Comparison of ENCODE assay signal across 1 cellular context in genomic region chr1:94002046-94002787, GRCh38.
TF ChIP-seq lines count a peak whose summit lies in the region.

No MANE protein-coding gene starts in this region.

TF ChIP-seq in GM23338, 12 proteins besides CTCF, POLR2A, EP300 and RAD21 (continued from another document):
- TF ChIP-seq, protein P1, sequence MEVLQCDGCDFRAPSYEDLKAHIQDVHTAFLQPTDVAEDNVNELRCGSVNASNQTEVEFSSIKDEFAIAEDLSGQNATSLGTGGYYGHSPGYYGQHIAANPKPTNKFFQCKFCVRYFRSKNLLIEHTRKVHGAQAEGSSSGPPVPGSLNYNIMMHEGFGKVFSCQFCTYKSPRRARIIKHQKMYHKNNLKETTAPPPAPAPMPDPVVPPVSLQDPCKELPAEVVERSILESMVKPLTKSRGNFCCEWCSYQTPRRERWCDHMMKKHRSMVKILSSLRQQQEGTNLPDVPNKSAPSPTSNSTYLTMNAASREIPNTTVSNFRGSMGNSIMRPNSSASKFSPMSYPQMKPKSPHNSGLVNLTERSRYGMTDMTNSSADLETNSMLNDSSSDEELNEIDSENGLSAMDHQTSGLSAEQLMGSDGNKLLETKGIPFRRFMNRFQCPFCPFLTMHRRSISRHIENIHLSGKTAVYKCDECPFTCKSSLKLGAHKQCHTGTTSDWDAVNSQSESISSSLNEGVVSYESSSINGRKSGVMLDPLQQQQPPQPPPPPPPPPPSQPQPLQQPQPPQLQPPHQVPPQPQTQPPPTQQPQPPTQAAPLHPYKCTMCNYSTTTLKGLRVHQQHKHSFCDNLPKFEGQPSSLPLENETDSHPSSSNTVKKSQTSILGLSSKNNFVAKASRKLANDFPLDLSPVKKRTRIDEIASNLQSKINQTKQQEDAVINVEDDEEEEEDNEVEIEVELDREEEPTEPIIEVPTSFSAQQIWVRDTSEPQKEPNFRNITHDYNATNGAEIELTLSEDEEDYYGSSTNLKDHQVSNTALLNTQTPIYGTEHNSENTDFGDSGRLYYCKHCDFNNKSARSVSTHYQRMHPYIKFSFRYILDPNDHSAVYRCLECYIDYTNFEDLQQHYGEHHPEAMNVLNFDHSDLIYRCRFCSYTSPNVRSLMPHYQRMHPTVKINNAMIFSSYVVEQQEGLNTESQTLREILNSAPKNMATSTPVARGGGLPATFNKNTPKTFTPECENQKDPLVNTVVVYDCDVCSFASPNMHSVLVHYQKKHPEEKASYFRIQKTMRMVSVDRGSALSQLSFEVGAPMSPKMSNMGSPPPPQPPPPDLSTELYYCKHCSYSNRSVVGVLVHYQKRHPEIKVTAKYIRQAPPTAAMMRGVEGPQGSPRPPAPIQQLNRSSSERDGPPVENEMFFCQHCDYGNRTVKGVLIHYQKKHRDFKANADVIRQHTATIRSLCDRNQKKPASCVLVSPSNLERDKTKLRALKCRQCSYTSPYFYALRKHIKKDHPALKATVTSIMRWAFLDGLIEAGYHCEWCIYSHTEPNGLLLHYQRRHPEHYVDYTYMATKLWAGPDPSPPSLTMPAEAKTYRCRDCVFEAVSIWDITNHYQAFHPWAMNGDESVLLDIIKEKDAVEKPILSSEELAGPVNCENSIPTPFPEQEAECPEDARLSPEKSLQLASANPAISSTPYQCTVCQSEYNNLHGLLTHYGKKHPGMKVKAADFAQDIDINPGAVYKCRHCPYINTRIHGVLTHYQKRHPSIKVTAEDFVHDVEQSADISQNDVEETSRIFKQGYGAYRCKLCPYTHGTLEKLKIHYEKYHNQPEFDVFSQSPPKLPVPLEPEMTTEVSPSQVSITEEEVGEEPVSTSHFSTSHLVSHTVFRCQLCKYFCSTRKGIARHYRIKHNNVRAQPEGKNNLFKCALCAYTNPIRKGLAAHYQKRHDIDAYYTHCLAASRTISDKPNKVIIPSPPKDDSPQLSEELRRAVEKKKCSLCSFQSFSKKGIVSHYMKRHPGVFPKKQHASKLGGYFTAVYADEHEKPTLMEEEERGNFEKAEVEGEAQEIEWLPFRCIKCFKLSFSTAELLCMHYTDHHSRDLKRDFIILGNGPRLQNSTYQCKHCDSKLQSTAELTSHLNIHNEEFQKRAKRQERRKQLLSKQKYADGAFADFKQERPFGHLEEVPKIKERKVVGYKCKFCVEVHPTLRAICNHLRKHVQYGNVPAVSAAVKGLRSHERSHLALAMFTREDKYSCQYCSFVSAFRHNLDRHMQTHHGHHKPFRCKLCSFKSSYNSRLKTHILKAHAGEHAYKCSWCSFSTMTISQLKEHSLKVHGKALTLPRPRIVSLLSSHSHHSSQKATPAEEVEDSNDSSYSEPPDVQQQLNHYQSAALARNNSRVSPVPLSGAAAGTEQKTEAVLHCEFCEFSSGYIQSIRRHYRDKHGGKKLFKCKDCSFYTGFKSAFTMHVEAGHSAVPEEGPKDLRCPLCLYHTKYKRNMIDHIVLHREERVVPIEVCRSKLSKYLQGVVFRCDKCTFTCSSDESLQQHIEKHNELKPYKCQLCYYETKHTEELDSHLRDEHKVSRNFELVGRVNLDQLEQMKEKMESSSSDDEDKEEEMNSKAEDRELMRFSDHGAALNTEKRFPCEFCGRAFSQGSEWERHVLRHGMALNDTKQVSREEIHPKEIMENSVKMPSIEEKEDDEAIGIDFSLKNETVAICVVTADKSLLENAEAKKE (CRISPR knock-in tag; IDR thresholded peaks at IDR 0.05): no peak
- TF ChIP-seq ETS1 (IDR thresholded peaks at IDR 0.05) (no peak), CREB1 (CRISPR knock-in tag; IDR thresholded peaks at IDR 0.05; ENCODE audit: low read depth) (no peak), ZNF331 (CRISPR knock-in tag; IDR thresholded peaks at IDR 0.05; ENCODE audit: low read depth) (no peak), EZH2phosphoT487 (IDR thresholded peaks at IDR 0.05; ENCODE audit: unreplicated experiment) (no peak), JUNB (IDR thresholded peaks at IDR 0.05; ENCODE audit: unreplicated experiment) (no peak), EZH2 (IDR thresholded peaks at IDR 0.05; ENCODE audit: low read depth, unreplicated experiment) (no peak)
- TF ChIP-seq, protein P2, sequence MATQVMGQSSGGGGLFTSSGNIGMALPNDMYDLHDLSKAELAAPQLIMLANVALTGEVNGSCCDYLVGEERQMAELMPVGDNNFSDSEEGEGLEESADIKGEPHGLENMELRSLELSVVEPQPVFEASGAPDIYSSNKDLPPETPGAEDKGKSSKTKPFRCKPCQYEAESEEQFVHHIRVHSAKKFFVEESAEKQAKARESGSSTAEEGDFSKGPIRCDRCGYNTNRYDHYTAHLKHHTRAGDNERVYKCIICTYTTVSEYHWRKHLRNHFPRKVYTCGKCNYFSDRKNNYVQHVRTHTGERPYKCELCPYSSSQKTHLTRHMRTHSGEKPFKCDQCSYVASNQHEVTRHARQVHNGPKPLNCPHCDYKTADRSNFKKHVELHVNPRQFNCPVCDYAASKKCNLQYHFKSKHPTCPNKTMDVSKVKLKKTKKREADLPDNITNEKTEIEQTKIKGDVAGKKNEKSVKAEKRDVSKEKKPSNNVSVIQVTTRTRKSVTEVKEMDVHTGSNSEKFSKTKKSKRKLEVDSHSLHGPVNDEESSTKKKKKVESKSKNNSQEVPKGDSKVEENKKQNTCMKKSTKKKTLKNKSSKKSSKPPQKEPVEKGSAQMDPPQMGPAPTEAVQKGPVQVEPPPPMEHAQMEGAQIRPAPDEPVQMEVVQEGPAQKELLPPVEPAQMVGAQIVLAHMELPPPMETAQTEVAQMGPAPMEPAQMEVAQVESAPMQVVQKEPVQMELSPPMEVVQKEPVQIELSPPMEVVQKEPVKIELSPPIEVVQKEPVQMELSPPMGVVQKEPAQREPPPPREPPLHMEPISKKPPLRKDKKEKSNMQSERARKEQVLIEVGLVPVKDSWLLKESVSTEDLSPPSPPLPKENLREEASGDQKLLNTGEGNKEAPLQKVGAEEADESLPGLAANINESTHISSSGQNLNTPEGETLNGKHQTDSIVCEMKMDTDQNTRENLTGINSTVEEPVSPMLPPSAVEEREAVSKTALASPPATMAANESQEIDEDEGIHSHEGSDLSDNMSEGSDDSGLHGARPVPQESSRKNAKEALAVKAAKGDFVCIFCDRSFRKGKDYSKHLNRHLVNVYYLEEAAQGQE (IDR thresholded peaks at IDR 0.05; ENCODE audit: unreplicated experiment): no peak
